2 cellular contexts compared by ENCODE assay signal in genomic region chr5:150197476-150197875, GRCh38.
A peak's percentile ranks its signal among the peaks of the same experiment; 100 is the strongest.
TF ChIP-seq lines count a peak whose summit lies in the region.

No MANE protein-coding gene starts in this region.

TF ChIP-seq in HEK293, 187 proteins besides CTCF, POLR2A, EP300 and RAD21:
- no peak for TF ChIP-seq ZNF600 (tag by site-specific recombination; IDR thresholded peaks at IDR 0.05)
- peak; percentile 92 for TF ChIP-seq ZNF664 (tag by site-specific recombination; IDR thresholded peaks at IDR 0.05)

TF ChIP-seq in K562, 482 proteins besides CTCF, POLR2A, EP300 and RAD21:
- TF ChIP-seq ZEB2 (IDR thresholded peaks at IDR 0.05) (no peak), RBM25 (IDR thresholded peaks at IDR 0.05; ENCODE audit: low read depth, low read length, severe bottlenecking) (peak; percentile 48), HMGXB4 (CRISPR knock-in tag; IDR thresholded peaks at IDR 0.05) (no peak), WHSC1 (IDR thresholded peaks at IDR 0.05; ENCODE audit: low read length) (no peak), MTA2 (IDR thresholded peaks at IDR 0.05; ENCODE audit: low read depth) (no peak)
